In the genomic region with DNA sequence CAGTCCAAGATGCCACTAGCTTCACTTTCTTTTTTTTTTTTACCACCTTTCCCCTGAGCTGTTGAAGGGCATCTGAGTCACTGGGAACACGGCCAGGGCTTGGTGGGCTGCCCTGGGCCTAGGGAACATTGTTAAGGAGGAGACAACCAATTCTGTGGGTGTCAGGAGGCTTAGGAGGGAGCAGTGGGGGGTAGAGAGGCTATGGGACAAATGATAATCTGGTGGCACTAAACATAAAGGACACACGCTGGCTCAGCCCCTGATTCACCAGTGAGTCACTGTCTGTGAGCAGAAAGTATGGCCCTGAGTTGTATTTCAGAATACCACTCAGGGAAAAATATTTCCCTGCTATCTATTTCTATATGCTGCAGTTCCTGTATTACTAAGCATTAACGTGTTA, we compare ENCODE assay signal across 1 cellular context.
TF ChIP-seq lines count a peak whose summit lies in the region.

No MANE protein-coding gene starts in this region.

TF ChIP-seq in H1, 55 proteins besides CTCF, POLR2A, EP300 and RAD21 (continued from another document):
- TF ChIP-seq ATF2 (IDR thresholded peaks at IDR 0.05; ENCODE audit: low read length) = no peak
- no peak for TF ChIP-seq BACH1 (IDR thresholded peaks at IDR 0.05; ENCODE audit: low read length)
- no peak for TF ChIP-seq GABPA (IDR thresholded peaks at IDR 0.05; ENCODE audit: borderline replicate concordance, insufficient read depth, low read length)
- TF ChIP-seq CBX8 (IDR thresholded peaks at IDR 0.05; ENCODE audit: borderline replicate concordance, low read depth, low read length) = no peak
- no peak for TF ChIP-seq FOSL1 (IDR thresholded peaks at IDR 0.05; ENCODE audit: insufficient read depth, low read depth, low read length)
- TF ChIP-seq BRCA1 (IDR thresholded peaks at IDR 0.05; ENCODE audit: low read depth, low read length) = no peak
- no peak for TF ChIP-seq ASH2L (IDR thresholded peaks at IDR 0.05; ENCODE audit: low read length)
- no peak for TF ChIP-seq TCF12 (IDR thresholded peaks at IDR 0.05; ENCODE audit: low read depth, low read length)
- TF ChIP-seq KDM4A (IDR thresholded peaks at IDR 0.05; ENCODE audit: low read depth, low read length, severe bottlenecking) = no peak
- no peak for TF ChIP-seq RXRA (IDR thresholded peaks at IDR 0.05; ENCODE audit: insufficient read depth, low read depth, low read length)
- no peak for TF ChIP-seq SUZ12 (IDR thresholded peaks at IDR 0.05; ENCODE audit: low read length)
- no peak for TF ChIP-seq RNF2 (IDR thresholded peaks at IDR 0.05; ENCODE audit: borderline replicate concordance, low read depth, low read length, missing control alignments, poor library complexity, severe bottlenecking)
- TF ChIP-seq MAFK (IDR thresholded peaks at IDR 0.05; ENCODE audit: low read depth, low read length) = no peak
- no peak for TF ChIP-seq SAP30 (IDR thresholded peaks at IDR 0.05; ENCODE audit: insufficient read depth, insufficient replicate concordance, low read length)
